In the genomic region with DNA sequence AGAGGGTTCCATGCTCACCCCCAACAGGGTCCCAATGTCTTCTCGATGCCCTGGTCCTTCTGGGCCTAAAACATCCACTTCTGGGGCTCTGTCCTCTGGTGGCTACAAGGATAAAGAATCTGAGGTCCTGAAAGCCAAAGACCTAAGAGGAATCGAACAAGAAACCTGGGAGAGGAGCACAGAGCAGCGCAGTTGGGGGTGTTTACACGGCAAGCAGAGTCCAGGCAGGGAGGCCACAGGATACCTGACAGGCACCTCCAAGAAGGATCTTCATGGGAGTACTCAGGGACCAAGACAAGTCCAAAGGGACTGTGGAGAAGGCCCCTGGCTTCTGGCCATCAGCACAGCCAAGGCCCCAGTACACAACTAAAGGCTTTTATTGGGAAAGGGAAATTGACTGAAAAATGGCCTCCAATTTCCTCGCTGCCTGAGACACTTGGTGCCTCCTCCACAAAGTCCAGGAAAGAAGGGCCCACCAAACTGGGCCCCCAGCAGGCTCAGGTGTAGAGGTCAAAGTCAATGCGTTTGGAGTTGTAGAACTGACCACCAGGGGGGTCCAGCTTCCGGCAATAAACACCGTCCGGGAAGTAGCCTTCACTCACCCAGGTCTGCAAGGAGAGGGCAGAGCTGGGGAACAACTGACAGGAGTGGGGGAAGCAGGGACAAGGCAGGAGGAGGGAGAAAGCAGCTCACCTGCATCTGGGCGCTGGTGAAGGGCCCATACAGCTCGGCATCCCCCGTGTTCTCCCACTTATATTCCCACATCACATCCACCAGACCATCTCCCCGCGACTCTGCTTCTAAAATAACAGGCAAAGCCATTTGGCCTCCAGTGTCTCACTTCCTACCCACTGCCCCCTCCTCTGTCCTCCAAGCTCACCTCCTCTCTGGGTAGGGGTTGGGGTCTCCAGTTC, we compare ENCODE assay signal across 11 cellular contexts. TPM values are rescaled to one million over a fixed set of nuclear protein-coding genes. Genes with fewer than 3 reads are reported as not detected.
DNase-seq lines count a peak whose midpoint lies in the region; ATAC-seq, FAIRE-seq and TF ChIP-seq lines count a peak whose summit lies in the region.
"Had no signal": no experiment of that assay in that cellular context is flagged by ENCODE, and none has a peak within 500 bp of the region (broad histone marks: within the 10 kb centered on the region; RNA-seq: fewer than 3 reads in every experiment).

No MANE protein-coding gene starts in this region.

- peak overlapping the region; percentile 47 for H3K9ac ChIP-seq in astrocyte (ENCODE audit: low read length)

- peaks cover 35% of the 10 kb centered on the region for H4K20me1 ChIP-seq in astrocyte (ENCODE audit: insufficient read depth, low read length)

- no peak for ATAC-seq in activated T-cell treated with anti-CD3 and anti-CD28 coated beads, Interleukin-2, amount 50 U/mL, for 4 hours
- ATAC-seq in lower lobe of right lung: no peak
- no peak for ATAC-seq in HG02852 (IDR thresholded peaks at IDR 0.05; ENCODE audit: unreplicated experiment)

- H3K27me3 ChIP-seq in astrocyte (ENCODE audit: insufficient read depth, low read length) (no peaks in the 10 kb centered on the region), lower lobe of right lung (ENCODE audit: low read depth) (no peaks in the 10 kb centered on the region), small intestine (ENCODE audit: control insufficient read depth in 2 of 2, insufficient read depth in 2 of 2, low read length in 2 of 2) (no peaks in the 10 kb centered on the region)
- H3K27me3 ChIP-seq: SJCRH30 had no signal

- peaks cover 39% of the 10 kb centered on the region for H3K79me2 ChIP-seq in astrocyte (ENCODE audit: insufficient read depth, low read length)

- DNase-seq in activated T-cell treated with anti-CD3 and anti-CD28 coated beads, Interleukin-2, amount 50 U/mL, for 4 hours: no peak
- DNase-seq in activated T-cell treated with anti-CD3 and anti-CD28 coated beads for 4 hours (no peak), astrocyte (ENCODE audit: low read depth) (no peak), lower lobe of right lung (peak; percentile 34), small intestine (no peak), NAMALWA (ENCODE audit: low spot score) (no peak)
- DNase-seq: SJCRH30 had no signal

- no peak overlapping the region for H2AFZ ChIP-seq in astrocyte (ENCODE audit: low read depth, low read length)

- H3K27ac ChIP-seq in astrocyte (ENCODE audit: low read depth, low read length): peak overlapping the region; percentile 69
- no peak overlapping the region for H3K27ac ChIP-seq in lower lobe of right lung
- peak overlapping the region; percentile 28 for H3K27ac ChIP-seq in temporal lobe (ENCODE audit: low read depth, low read length)
- no peak overlapping the region for H3K27ac ChIP-seq in small intestine (ENCODE audit: low read depth in 1 of 2, low read length in 1 of 2)
- H3K27ac ChIP-seq: SJCRH30 had no signal

- peaks cover 20% of the 10 kb centered on the region for H3K36me3 ChIP-seq in astrocyte (ENCODE audit: insufficient read depth, low read length)
- H3K36me3 ChIP-seq in lower lobe of right lung: peaks cover 50% of the 10 kb centered on the region
- peaks cover 0 to 11% of the 10 kb centered on the region in 2 donors for H3K36me3 ChIP-seq in small intestine (ENCODE audit: control insufficient read depth in 2 of 2, insufficient read depth in 2 of 2, low read length in 2 of 2)

- H3K27me3 Mint-ChIP-seq in activated T-cell treated with anti-CD3 and anti-CD28 coated beads, Interleukin-2, amount 50 U/mL, for 4 hours (ENCODE audit: low read depth): no peaks in the 10 kb centered on the region
- no peaks in the 10 kb centered on the region for H3K27me3 Mint-ChIP-seq in astrocyte (ENCODE audit: low read depth, unreplicated experiment)

- H3K4me1 ChIP-seq in astrocyte (ENCODE audit: insufficient read depth, low read length): peaks cover 23% of the 10 kb centered on the region
- peaks cover 44% of the 10 kb centered on the region for H3K4me1 ChIP-seq in lower lobe of right lung
- peaks cover 4 to 6% of the 10 kb centered on the region in 2 donors for H3K4me1 ChIP-seq in small intestine (ENCODE audit: control insufficient read depth in 2 of 2, insufficient read depth in 1 of 2, low read depth in 1 of 2, low read length in 1 of 2)

- TF ChIP-seq CTCF in astrocyte (IDR thresholded peaks at IDR 0.05; ENCODE audit: insufficient read depth, low read depth, low read length): peak; percentile 12
- no peak for TF ChIP-seq CTCF in lower lobe of right lung (IDR thresholded peaks at IDR 0.05)

- intact Hi-C loops in lower lobe of right lung (cut with DNase I): no loop called here

- WGBS in small intestine, 3 donors: 86 to 90% (median 88%) methylated on average over 14 of the region's 14 CpGs

- peak overlapping the region; percentile 48 for H3K4me2 ChIP-seq in astrocyte (ENCODE audit: low read length)

- peak overlapping the region; percentile 47 for H3K27ac Mint-ChIP-seq in astrocyte (ENCODE audit: unreplicated experiment)

- H3K9me3 ChIP-seq in astrocyte (ENCODE audit: insufficient read depth, low read depth, low read length) (no peaks in the 10 kb centered on the region), lower lobe of right lung (no peaks in the 10 kb centered on the region), small intestine (ENCODE audit: control insufficient read depth, low read depth) (no peaks in the 10 kb centered on the region)
- H3K9me3 ChIP-seq: SJCRH30 had no signal

- H3K4me3 ChIP-seq in astrocyte (ENCODE audit: insufficient read depth, low read depth, low read length) (no peak overlapping the region), lower lobe of right lung (no peak overlapping the region), small intestine (ENCODE audit: low read depth in 1 of 2, low read length in 2 of 2) (no peak overlapping the region)
- H3K4me3 ChIP-seq: SJCRH30 had no signal

- H3K36me3 Mint-ChIP-seq in activated T-cell treated with anti-CD3 and anti-CD28 coated beads, Interleukin-2, amount 50 U/mL, for 4 hours (ENCODE audit: insufficient read depth): peaks cover 30% of the 10 kb centered on the region
- peaks cover 20% of the 10 kb centered on the region for H3K36me3 Mint-ChIP-seq in astrocyte (ENCODE audit: low read depth, unreplicated experiment)

- H3K4me3 Mint-ChIP-seq in activated T-cell treated with anti-CD3 and anti-CD28 coated beads, Interleukin-2, amount 50 U/mL, for 4 hours: peak overlapping the region; percentile 47
- peak overlapping the region; percentile 60 for H3K4me3 Mint-ChIP-seq in astrocyte (ENCODE audit: unreplicated experiment)

- peaks cover 51% of the 10 kb centered on the region for H3K4me1 Mint-ChIP-seq in activated T-cell treated with anti-CD3 and anti-CD28 coated beads, Interleukin-2, amount 50 U/mL, for 4 hours (ENCODE audit: low read depth)
- peaks cover 13% of the 10 kb centered on the region for H3K4me1 Mint-ChIP-seq in astrocyte (ENCODE audit: low read depth, unreplicated experiment)

- FAIRE-seq in astrocyte (lab: Jason Lieb, UNC): no peak
- FAIRE-seq in small intestine (lab: Jason Lieb, UNC): no peak
- FAIRE-seq: bronchial epithelial cell, keratinocyte had no signal

- no peaks in the 10 kb centered on the region for H3K9me3 Mint-ChIP-seq in activated T-cell treated with anti-CD3 and anti-CD28 coated beads, Interleukin-2, amount 50 U/mL, for 4 hours
- H3K9me3 Mint-ChIP-seq in astrocyte (ENCODE audit: unreplicated experiment): no peaks in the 10 kb centered on the region

RNA-seq across cellular contexts. Expression of a gene that starts 2.4 kb away (rescaled TPM):
- total RNA-seq in activated T-cell treated with anti-CD3 and anti-CD28 coated beads, Interleukin-2, amount 50 U/mL, for 4 hours: 10 to 100 TPM; 95.2 to 97.2 (median 96.8) TPM
- 58.8 TPM in 2 replicates for total RNA-seq in astrocyte
- total RNA-seq in lower lobe of right lung: 52.3 TPM
- 38.6 TPM for total RNA-seq in temporal lobe
- polyA plus RNA-seq in small intestine: 10 to 100 TPM; 30.0 to 43.5 (median 36.6) TPM

RNA-seq across cellular contexts. Expression of a gene that starts 17.5 kb away (rescaled TPM):
- 10 to 100 TPM; 48.2 to 52.5 (median 49.6) TPM for total RNA-seq in activated T-cell treated with anti-CD3 and anti-CD28 coated beads, Interleukin-2, amount 50 U/mL, for 4 hours
- 50.3 and 50.8 TPM in 2 replicates for total RNA-seq in astrocyte
- total RNA-seq in lower lobe of right lung: 36.9 TPM
- 28.8 TPM for total RNA-seq in temporal lobe
- polyA plus RNA-seq in small intestine: 10 to 100 TPM; 30.8 to 46.1 (median 43.0) TPM

RNA-seq across cellular contexts. Expression of a gene that starts 21.9 kb away (rescaled TPM):
- total RNA-seq in activated T-cell treated with anti-CD3 and anti-CD28 coated beads, Interleukin-2, amount 50 U/mL, for 4 hours: under 1 TPM in 1 of 3 donors, not detected in 2; 0.76 TPM
- not detected in 2 replicates for total RNA-seq in astrocyte
- not detected for total RNA-seq in lower lobe of right lung
- not detected for total RNA-seq in temporal lobe
- 1 to 10 TPM in 1 of 3 donors, under 1 TPM in 1, not detected in 1; 0.82 to 1.9 TPM for polyA plus RNA-seq in small intestine
- total RNA-seq: bronchial epithelial cell had no signal
- polyA plus RNA-seq: keratinocyte had no signal

RNA-seq across cellular contexts. Expression of a gene that starts 29.6 kb away (rescaled TPM):
- 100 to 1,000 TPM; 133 to 164 (median 152) TPM for total RNA-seq in activated T-cell treated with anti-CD3 and anti-CD28 coated beads, Interleukin-2, amount 50 U/mL, for 4 hours
- 0.48 and 0.96 TPM in 2 replicates for total RNA-seq in astrocyte
- total RNA-seq in lower lobe of right lung: 6.0 TPM
- total RNA-seq in temporal lobe: 0.74 TPM
- 10 to 100 TPM in 1 of 3 donors, 1 to 10 TPM in 2; 5.6 to 21.1 (median 7.2) TPM for polyA plus RNA-seq in small intestine
- polyA plus RNA-seq: keratinocyte had no signal

RNA-seq across cellular contexts. Expression of a gene that starts 42.5 kb away (rescaled TPM):
- 10 to 100 TPM; 18.0 to 19.2 (median 18.1) TPM for total RNA-seq in activated T-cell treated with anti-CD3 and anti-CD28 coated beads, Interleukin-2, amount 50 U/mL, for 4 hours
- total RNA-seq in astrocyte (16.0 and 19.5 TPM in 2 replicates), lower lobe of right lung (6.2 TPM), temporal lobe (20.4 TPM)
- 1 to 10 TPM; 1.6 to 7.0 (median 1.8) TPM for polyA plus RNA-seq in small intestine

Comparison
In these comparisons a context has a peak if more than half of its experiments do, and no peak if none do; other contexts are left out.
1. H3K27ac ChIP-seq: peak in astrocyte (single experiment) and temporal lobe (single experiment); none in lower lobe of right lung (single experiment) and small intestine (0 of 2).